Comparison of ENCODE assay signal across 14 cellular contexts in genomic region chr4:183411291-183411861, GRCh38. TPM values are rescaled to one million over a fixed set of nuclear protein-coding genes. Genes with fewer than 3 reads are reported as not detected.
DNase-seq lines count a peak whose midpoint lies in the region; ATAC-seq and TF ChIP-seq lines count a peak whose summit lies in the region.
"Had no signal": no experiment of that assay in that cellular context is flagged by ENCODE, and none has a peak within 500 bp of the region (broad histone marks: within the 10 kb centered on the region; RNA-seq: fewer than 3 reads in every experiment).

No MANE protein-coding gene starts in this region.

- H3K9me3 ChIP-seq in upper lobe of right lung = no peaks in the 10 kb centered on the region
- H3K9me3 ChIP-seq in lower lobe of right lung = no peaks in the 10 kb centered on the region

- TF ChIP-seq CTCF in upper lobe of right lung (IDR thresholded peaks at IDR 0.05) (no peak), lower lobe of right lung (IDR thresholded peaks at IDR 0.05) (no peak), natural killer cell (IDR thresholded peaks at IDR 0.05) (no peak)

- H3K36me3 ChIP-seq in upper lobe of right lung (no peaks in the 10 kb centered on the region), lower lobe of right lung (no peaks in the 10 kb centered on the region)

- H3K4me3 Mint-ChIP-seq in natural killer cell = no peak overlapping the region
- H3K4me3 Mint-ChIP-seq: CD4-positive, CD25-positive, alpha-beta regulatory T cell had no signal

- H3K27me3 ChIP-seq in upper lobe of right lung (no peaks in the 10 kb centered on the region), lower lobe of right lung (ENCODE audit: low read depth) (no peaks in the 10 kb centered on the region)

- no peaks in the 10 kb centered on the region for H3K4me1 ChIP-seq in upper lobe of right lung
- no peaks in the 10 kb centered on the region for H3K4me1 ChIP-seq in lower lobe of right lung
- H3K4me1 ChIP-seq: parathyroid adenoma had no signal

- DNase-seq in SK-N-DZ (ENCODE audit: low spot score) (no peak), upper lobe of right lung (no peak), lower lobe of right lung (no peak), natural killer cell (no peak)
- DNase-seq: activated naive CD4-positive, alpha-beta T cell treated with Interleukin-2 at 50 U/mL for 16 hours; CD4-positive, CD25-positive, alpha-beta regulatory T cell; effector CD8-positive, alpha-beta T cell; Kasumi-1 had no signal

- H3K4me3 ChIP-seq in upper lobe of right lung (no peak overlapping the region), lower lobe of right lung (no peak overlapping the region)

- no peaks in the 10 kb centered on the region for H3K27me3 Mint-ChIP-seq in natural killer cell (ENCODE audit: low read depth in 2 of 2)

- no peak overlapping the region for H3K27ac Mint-ChIP-seq in natural killer cell
- H3K27ac Mint-ChIP-seq: CD4-positive, CD25-positive, alpha-beta regulatory T cell had no signal

- H3K27ac ChIP-seq in upper lobe of right lung (no peak overlapping the region), lower lobe of right lung (no peak overlapping the region)
- H3K27ac ChIP-seq: parathyroid adenoma, VCaP had no signal

- no peaks in the 10 kb centered on the region for H3K9me3 Mint-ChIP-seq in natural killer cell
- H3K9me3 Mint-ChIP-seq: CD4-positive, CD25-positive, alpha-beta regulatory T cell had no signal

- H3K4me1 Mint-ChIP-seq in natural killer cell = peaks cover 26 to 29% of the 10 kb centered on the region in 2 donors

- H3K36me3 Mint-ChIP-seq in natural killer cell = no peaks in the 10 kb centered on the region
- H3K36me3 Mint-ChIP-seq: CD4-positive, CD25-positive, alpha-beta regulatory T cell had no signal

- intact Hi-C loops in upper lobe of right lung (cut with DNase I) (no loop called here), lower lobe of right lung (cut with DNase I) (no loop called here), natural killer cell (cut with micrococcal nuclease) (no loop called here)

- ATAC-seq in GM18511 (IDR thresholded peaks at IDR 0.05; ENCODE audit: unreplicated experiment) (peak; percentile 77), GM21737 (IDR thresholded peaks at IDR 0.05; ENCODE audit: unreplicated experiment) (peak; percentile 61), HG03342 (IDR thresholded peaks at IDR 0.05; ENCODE audit: unreplicated experiment) (peak; percentile 59), esophagus mucosa (peak; percentile 77), upper lobe of right lung (no peak), lower lobe of right lung (no peak), natural killer cell (no peak)

RNA-seq across cellular contexts. Expression of gene CDKN2AIP, which starts 33.1 kb away (rescaled TPM):
- total RNA-seq in esophagus mucosa (17.8 TPM), upper lobe of right lung (16.7 TPM), lower lobe of right lung (15.4 TPM), natural killer cell (10 to 100 TPM; 24.2 to 27.3 (median 25.7) TPM)
- polyA plus RNA-seq in SK-N-DZ (2014; cell fraction: cytosol; rRNA removed) = 20.7 and 29.7 TPM in 2 replicates
- 23.2 and 23.8 TPM in 2 replicates for polyA plus RNA-seq in SK-N-DZ (2014; cell fraction: nucleus; rRNA removed)

Comparison
In these comparisons a context has a peak if more than half of its experiments do, and no peak if none do; other contexts are left out.
1. ATAC-seq: peak in GM18511 (single experiment), GM21737 (single experiment), HG03342 (single experiment) and esophagus mucosa (single experiment); none in upper lobe of right lung (single experiment), lower lobe of right lung (0 of 2) and natural killer cell (0 of 3).